ENCODE assay signal across 16 cellular contexts in genomic region chr18:68467966-68468365, GRCh38.
A peak's percentile ranks its signal among the peaks of the same experiment; 100 is the strongest.
DNase-seq lines count a peak whose midpoint lies in the region; ATAC-seq, FAIRE-seq and TF ChIP-seq lines count a peak whose summit lies in the region.
"Had no signal": no experiment of that assay in that cellular context is flagged by ENCODE, and none has a peak within 500 bp of the region (broad histone marks: within the 10 kb centered on the region; RNA-seq: fewer than 3 reads in every experiment).

No MANE protein-coding gene starts in this region.

- H3K9me3 ChIP-seq in OCI-LY3 (ENCODE audit: insufficient read depth, low read length) (no peaks in the 10 kb centered on the region), keratinocyte (ENCODE audit: control insufficient read depth, low read depth, low read length) (no peaks in the 10 kb centered on the region), HAP-1 (no peaks in the 10 kb centered on the region)
- H3K9me3 ChIP-seq: BLaER1 treated with 17β-estradiol and CSF1 and Interleukin-3, amounts not matched to agents 10 nM and 100 nM; body of pancreas; MG63; thoracic aorta had no signal

- H3K27ac ChIP-seq in OCI-LY3 (ENCODE audit: low read length) (no peak overlapping the region), keratinocyte (ENCODE audit: control insufficient read depth, insufficient read depth, low read length) (no peak overlapping the region)
- H3K27ac ChIP-seq: BLaER1 treated with 17β-estradiol and CSF1 and Interleukin-3, amounts not matched to agents 10 nM and 100 nM; body of pancreas; thoracic aorta had no signal

- in situ Hi-C loops in HAP-1 (cut with MboI; ENCODE audit: low sequenced_read_pairs): no loop called here

- no peaks in the 10 kb centered on the region for H3K9me1 ChIP-seq in keratinocyte (ENCODE audit: control insufficient read depth, extremely low read depth, insufficient read depth, low read length)

- dilution Hi-C loops in keratinocyte (cut with MboI; ENCODE audit: extremely low pct_ligation_motif_present, low sequenced_read_pairs): no loop called here

- TF ChIP-seq CTCF in OCI-LY3 (IDR thresholded peaks at IDR 0.05; ENCODE audit: low read depth, low read length): no peak
- no peak for TF ChIP-seq CTCF in keratinocyte (optimal IDR thresholded peaks at IDR 0.05 in 1 of 3, IDR thresholded peaks at IDR 0.05 in 1 of 3, conservative IDR thresholded peaks at IDR 0.05 in 1 of 3; ENCODE audit: extremely low read depth in 1 of 3, insufficient read depth in 2 of 3, low read length in 3 of 3)

- ATAC-seq in GM18517 (IDR thresholded peaks at IDR 0.05; ENCODE audit: unreplicated experiment) (peak; percentile 60), HG02678 (IDR thresholded peaks at IDR 0.05; ENCODE audit: unreplicated experiment) (peak; percentile 59), HG03159 (IDR thresholded peaks at IDR 0.05; ENCODE audit: unreplicated experiment) (no peak), HG03095 (IDR thresholded peaks at IDR 0.05; ENCODE audit: unreplicated experiment) (no peak)
- ATAC-seq: body of pancreas, right cardiac atrium had no signal

- H2AFZ ChIP-seq in OCI-LY3 (ENCODE audit: low read depth, low read length) (peak overlapping the region; percentile 84), keratinocyte (ENCODE audit: control insufficient read depth, low read length) (peak overlapping the region; percentile 37)

- no peaks in the 10 kb centered on the region for H3K36me3 ChIP-seq in OCI-LY3 (replicated peaks; ENCODE audit: low read depth, low read length)
- H3K36me3 ChIP-seq in keratinocyte (ENCODE audit: control insufficient read depth in 2 of 2, extremely low read depth in 1 of 2, insufficient read depth in 2 of 2, low read length in 2 of 2): no peaks in the 10 kb centered on the region
- no peaks in the 10 kb centered on the region for H3K36me3 ChIP-seq in HAP-1 (replicated peaks)
- H3K36me3 ChIP-seq: BLaER1 treated with 17β-estradiol and CSF1 and Interleukin-3, amounts not matched to agents 10 nM and 100 nM; MG63; thoracic aorta had no signal

- H3K9ac ChIP-seq in OCI-LY3 (ENCODE audit: low read length): 0 out of 2 replicates have a peak overlapping the region, but pooled peaks have one; percentile 2
- no peak overlapping the region for H3K9ac ChIP-seq in keratinocyte (ENCODE audit: control insufficient read depth, extremely low read depth, insufficient read depth, low read length)
- H3K9ac ChIP-seq: BLaER1 treated with 17β-estradiol and CSF1 and Interleukin-3, amounts not matched to agents 10 nM and 100 nM had no signal

- peak overlapping the region; percentile 68 for H3K4me2 ChIP-seq in OCI-LY3 (ENCODE audit: low read length)
- no peak overlapping the region for H3K4me2 ChIP-seq in keratinocyte (ENCODE audit: control insufficient read depth, extremely low read depth, insufficient read depth, low read depth, low read length)
- H3K4me2 ChIP-seq: BLaER1 treated with 17β-estradiol and CSF1 and Interleukin-3, amounts not matched to agents 10 nM and 100 nM had no signal

- DNase-seq in keratinocyte (ENCODE audit: low read depth, low spot score) (no peak), HAP-1 (ENCODE audit: low spot score in 2 of 2) (no peak)
- DNase-seq: activated CD4-positive, CD25-positive, alpha-beta regulatory T cell; body of pancreas; MG63; NCI-H187; right cardiac atrium; stimulated activated CD4-positive, alpha-beta T cell treated with anti-CD3 and anti-CD28 coated beads, Interleukin-4, amount 100 ng/mL, for 1 hour; stimulated activated CD8-positive, alpha-beta memory T cell treated with anti-CD3 and anti-CD28 coated beads, Interleukin-4, amount 100 ng/mL, for 48 hours had no signal

- peaks cover 8% of the 10 kb centered on the region for H3K4me1 ChIP-seq in OCI-LY3 (ENCODE audit: low read length)
- no peaks in the 10 kb centered on the region for H3K4me1 ChIP-seq in keratinocyte (ENCODE audit: control insufficient read depth, extremely low read depth, insufficient read depth, low read length)
- H3K4me1 ChIP-seq in HAP-1: no peaks in the 10 kb centered on the region
- H3K4me1 ChIP-seq: BLaER1 treated with 17β-estradiol and CSF1 and Interleukin-3, amounts not matched to agents 10 nM and 100 nM; body of pancreas had no signal

- no peak for FAIRE-seq in keratinocyte (lab: Jason Lieb, UNC)

- H4K20me1 ChIP-seq in OCI-LY3 (ENCODE audit: insufficient read depth, low read length) (no peaks in the 10 kb centered on the region), keratinocyte (ENCODE audit: control insufficient read depth, extremely low read depth, insufficient read depth, low read length) (no peaks in the 10 kb centered on the region)
- H4K20me1 ChIP-seq: BLaER1 treated with 17β-estradiol and CSF1 and Interleukin-3, amounts not matched to agents 10 nM and 100 nM had no signal

- H3K79me2 ChIP-seq in OCI-LY3 (ENCODE audit: low read length): no peaks in the 10 kb centered on the region
- H3K79me2 ChIP-seq in keratinocyte (ENCODE audit: control insufficient read depth, insufficient read depth, low read length): no peaks in the 10 kb centered on the region

- no peaks in the 10 kb centered on the region for H3K27me3 ChIP-seq in OCI-LY3 (ENCODE audit: low read depth, low read length)
- no peaks in the 10 kb centered on the region for H3K27me3 ChIP-seq in keratinocyte (ENCODE audit: control insufficient read depth, extremely low read depth, insufficient read depth, low read length)
- no peaks in the 10 kb centered on the region for H3K27me3 ChIP-seq in HAP-1 (ENCODE audit: low read depth)
- H3K27me3 ChIP-seq: BLaER1 treated with 17β-estradiol and CSF1 and Interleukin-3, amounts not matched to agents 10 nM and 100 nM; body of pancreas; MG63 had no signal

- H3K4me3 ChIP-seq in OCI-LY3 (ENCODE audit: low read length) (peak overlapping the region; percentile 23), keratinocyte (ENCODE audit: control insufficient read depth in 2 of 3, extremely low read depth in 1 of 3, insufficient read depth in 2 of 3, low read depth in 1 of 3, low read length in 3 of 3) (no peak overlapping the region), HAP-1 (no peak overlapping the region)
- H3K4me3 ChIP-seq: BLaER1 treated with 17β-estradiol and CSF1 and Interleukin-3, amounts not matched to agents 10 nM and 100 nM; body of pancreas; MG63; thoracic aorta had no signal

Comparison
In these comparisons a context has a peak if more than half of its experiments do, and no peak if none do; other contexts are left out.
1. ATAC-seq: peak in GM18517 (single experiment) and HG02678 (single experiment); none in HG03159 (single experiment) and HG03095 (single experiment).